Comparison of ENCODE assay signal across 8 cellular contexts in genomic region chr3:99023590-99024192, GRCh38.
A peak's percentile ranks its signal among the peaks of the same experiment; 100 is the strongest.
DNase-seq lines count a peak whose midpoint lies in the region; ATAC-seq and TF ChIP-seq lines count a peak whose summit lies in the region.

No MANE protein-coding gene starts in this region.

- CTCF ChIA-PET in activated CD4-positive, alpha-beta memory T cell treated with anti-CD3 and anti-CD28 coated beads for 36 hours (lab: Charles Lee) = interaction anchor here (0.6 to 1.8 kb wide), 10 partner anchors 17 to 785 kb away, joined by 3 to 13 read pairs (median 4); no protein-coding TSS in a partner anchor

- DNase-seq in DMS114 treated with DMSO at 0.1 percent for 48 hours (lab: John Stamatoyannopoulos, UW; ENCODE audit: unreplicated experiment) = peak; percentile 21
- peak; percentile 35 for DNase-seq in SK-N-MC (ENCODE audit: low read depth, low spot score)
- peak; percentile 14 for DNase-seq in globus pallidus (ENCODE audit: low spot score)
- no peak for DNase-seq in suprapubic skin (ENCODE audit: low spot score in 2 of 2)
- DNase-seq in activated CD4-positive, alpha-beta T cell treated with anti-CD3 and anti-CD28 coated beads for 1 hour = no peak
- DNase-seq in activated CD4-positive, alpha-beta memory T cell treated with anti-CD3 and anti-CD28 coated beads for 36 hours = no peak

- H3K4me3 ChIP-seq in SK-N-MC (no peak overlapping the region), suprapubic skin (no peak overlapping the region)

- 18% methylated on average over 2 of the region's 2 CpGs for WGBS in suprapubic skin

- H3K9me3 Mint-ChIP-seq in activated CD4-positive, alpha-beta memory T cell treated with anti-CD3 and anti-CD28 coated beads for 36 hours = peaks cover 10% of the 10 kb centered on the region

- POLR2A ChIA-PET in activated CD4-positive, alpha-beta memory T cell treated with anti-CD3 and anti-CD28 coated beads for 36 hours (lab: Charles Lee) = no interaction called here

- intact Hi-C loops in activated CD4-positive, alpha-beta memory T cell treated with anti-CD3 and anti-CD28 coated beads for 36 hours (cut with micrococcal nuclease) = loop anchor here (1.0 to 2.0 kb wide), 3 partner anchors 150 to 730 kb away; no protein-coding TSS in a partner anchor

- no peak for TF ChIP-seq EP300 in suprapubic skin (IDR thresholded peaks at IDR 0.05)

- H3K36me3 Mint-ChIP-seq in activated CD4-positive, alpha-beta memory T cell treated with anti-CD3 and anti-CD28 coated beads for 36 hours = no peaks in the 10 kb centered on the region

- TF ChIP-seq POLR2A in suprapubic skin (IDR thresholded peaks at IDR 0.05) = no peak

- no peaks in the 10 kb centered on the region for H3K36me3 ChIP-seq in SK-N-MC (ENCODE audit: insufficient read depth, low read length)
- H3K36me3 ChIP-seq in suprapubic skin = no peaks in the 10 kb centered on the region

- no peaks in the 10 kb centered on the region for H3K4me1 Mint-ChIP-seq in activated CD4-positive, alpha-beta memory T cell treated with anti-CD3 and anti-CD28 coated beads for 36 hours (ENCODE audit: low read depth)

- H3K9ac ChIP-seq in SK-N-MC (ENCODE audit: insufficient read length) = no peak overlapping the region

- no peaks in the 10 kb centered on the region for H3K4me1 ChIP-seq in suprapubic skin

- ATAC-seq in GM19328 (IDR thresholded peaks at IDR 0.05; ENCODE audit: unreplicated experiment) = peak; percentile 78
- ATAC-seq in HG03378 (IDR thresholded peaks at IDR 0.05; ENCODE audit: unreplicated experiment) = peak; percentile 80

- peaks cover 4% of the 10 kb centered on the region for H3K27me3 Mint-ChIP-seq in activated CD4-positive, alpha-beta memory T cell treated with anti-CD3 and anti-CD28 coated beads for 36 hours

- TF ChIP-seq CTCF in suprapubic skin (IDR thresholded peaks at IDR 0.05) = peak; percentile 55 to 79

- H3K9me3 ChIP-seq in SK-N-MC (ENCODE audit: low read depth, low read length) (0 out of 2 replicates have a peak, but pooled peaks cover 3% of the 10 kb centered on the region), suprapubic skin (no peaks in the 10 kb centered on the region)

- H3K4me3 Mint-ChIP-seq in activated CD4-positive, alpha-beta memory T cell treated with anti-CD3 and anti-CD28 coated beads for 36 hours = no peak overlapping the region

- no peak overlapping the region for H3K27ac Mint-ChIP-seq in activated CD4-positive, alpha-beta memory T cell treated with anti-CD3 and anti-CD28 coated beads for 36 hours

- H3K27me3 ChIP-seq in suprapubic skin = no peaks in the 10 kb centered on the region

- H3K27ac ChIP-seq in SK-N-MC (peak overlapping the region; percentile 9; the same call in 1 of the 2 replicates), suprapubic skin (no peak overlapping the region)

Comparison
In these comparisons a context has a peak if more than half of its experiments do, and no peak if none do; other contexts are left out.
1. DNase-seq: peak in DMS114 treated with DMSO at 0.1 percent for 48 hours (single experiment), SK-N-MC (single experiment) and globus pallidus (single experiment); none in suprapubic skin (0 of 2), activated CD4-positive, alpha-beta T cell treated with anti-CD3 and anti-CD28 coated beads for 1 hour (single experiment) and activated CD4-positive, alpha-beta memory T cell treated with anti-CD3 and anti-CD28 coated beads for 36 hours (single experiment).